In genomic region chr17:78935419-78936323, GRCh38 we compare ENCODE assay signal across 1 cellular context.
TF ChIP-seq lines count a peak whose summit lies in the region.

No MANE protein-coding gene starts in this region.

TF ChIP-seq in HEK293, 187 proteins besides CTCF, POLR2A, EP300 and RAD21 (continued from another document):
- no peak for TF ChIP-seq ELK4 (IDR thresholded peaks at IDR 0.05; ENCODE audit: borderline replicate concordance, low read depth, low read length)
- peak; percentile 51; the same call in 1 of the 2 replicates for TF ChIP-seq ZNF777 (tag by site-specific recombination; IDR thresholded peaks at IDR 0.05; ENCODE audit: borderline replicate concordance)
- no peak for TF ChIP-seq ZFP3 (tag by site-specific recombination; IDR thresholded peaks at IDR 0.05; ENCODE audit: low read depth)
- no peak for TF ChIP-seq ZNF248 (tag by site-specific recombination; IDR thresholded peaks at IDR 0.05)
- TF ChIP-seq ZNF24 (tag by site-specific recombination; IDR thresholded peaks at IDR 0.05): peak; percentile 74; the same call in 1 of the 2 replicates
- no peak for TF ChIP-seq ZNF514 (tag by site-specific recombination; IDR thresholded peaks at IDR 0.05)
- no peak for TF ChIP-seq PRDM4 (tag by site-specific recombination; IDR thresholded peaks at IDR 0.05)
- TF ChIP-seq KLF17 (tag by site-specific recombination; IDR thresholded peaks at IDR 0.05): peak; percentile 92
- TF ChIP-seq ZNF658 (tag by site-specific recombination; IDR thresholded peaks at IDR 0.05): no peak
- no peak for TF ChIP-seq AEBP2 (tag by site-specific recombination; IDR thresholded peaks at IDR 0.05; ENCODE audit: borderline replicate concordance)
- no peak for TF ChIP-seq ZNF768 (tag by site-specific recombination; IDR thresholded peaks at IDR 0.05)
- TF ChIP-seq ATF2 (tag by site-specific recombination; IDR thresholded peaks at IDR 0.05; ENCODE audit: low read depth): no peak
- TF ChIP-seq ZNF169 (tag by site-specific recombination; IDR thresholded peaks at IDR 0.05): no peak
- TF ChIP-seq ZNF132 (tag by site-specific recombination; IDR thresholded peaks at IDR 0.05; ENCODE audit: borderline replicate concordance): no peak
- no peak for TF ChIP-seq ZNF140 (tag by site-specific recombination; IDR thresholded peaks at IDR 0.05)
- TF ChIP-seq ZNF311 (tag by site-specific recombination; IDR thresholded peaks at IDR 0.05; ENCODE audit: borderline replicate concordance): no peak
- TF ChIP-seq ZNF335 (tag by site-specific recombination; conservative IDR thresholded peaks at IDR 0.05): peak; percentile 59
- TF ChIP-seq ZNF280D (tag by site-specific recombination; IDR thresholded peaks at IDR 0.05): no peak
- no peak for TF ChIP-seq RBAK (tag by site-specific recombination; IDR thresholded peaks at IDR 0.05)
- TF ChIP-seq ZNF341 (tag by site-specific recombination; IDR thresholded peaks at IDR 0.05; ENCODE audit: low read depth): peak; percentile 87
- no peak for TF ChIP-seq ZFP37 (tag by site-specific recombination; IDR thresholded peaks at IDR 0.05)
- no peak for TF ChIP-seq ZNF211 (tag by site-specific recombination; IDR thresholded peaks at IDR 0.05; ENCODE audit: low read depth)
- TF ChIP-seq ZNF510 (tag by site-specific recombination; IDR thresholded peaks at IDR 0.05; ENCODE audit: insufficient replicate concordance): no peak
- TF ChIP-seq HOXC10 (CRISPR knock-in tag; IDR thresholded peaks at IDR 0.05): no peak
- no peak for TF ChIP-seq SCRT2 (tag by site-specific recombination; IDR thresholded peaks at IDR 0.05)
- TF ChIP-seq ZNF596 (tag by site-specific recombination; IDR thresholded peaks at IDR 0.05): no peak
- peak; percentile 46; the same call in 1 of the 2 replicates for TF ChIP-seq OSR2 (tag by site-specific recombination; IDR thresholded peaks at IDR 0.05)
- TF ChIP-seq ZNF830 (tag by site-specific recombination; IDR thresholded peaks at IDR 0.05; ENCODE audit: low read depth): no peak
- TF ChIP-seq ZNF394 (tag by site-specific recombination; IDR thresholded peaks at IDR 0.05; ENCODE audit: borderline replicate concordance): peak; percentile 72; the same call in 1 of the 2 replicates
- no peak for TF ChIP-seq ZNF488 (tag by site-specific recombination; IDR thresholded peaks at IDR 0.05)
- no peak for TF ChIP-seq ZNF837 (tag by site-specific recombination; IDR thresholded peaks at IDR 0.05)
- TF ChIP-seq KLF16 (tag by site-specific recombination; IDR thresholded peaks at IDR 0.05): peak; percentile 61; the same call in 1 of the 2 replicates
- TF ChIP-seq ZNF19 (tag by site-specific recombination; IDR thresholded peaks at IDR 0.05; ENCODE audit: low read depth): no peak
